ENCODE assay signal across 8 cellular contexts in the genomic region with DNA sequence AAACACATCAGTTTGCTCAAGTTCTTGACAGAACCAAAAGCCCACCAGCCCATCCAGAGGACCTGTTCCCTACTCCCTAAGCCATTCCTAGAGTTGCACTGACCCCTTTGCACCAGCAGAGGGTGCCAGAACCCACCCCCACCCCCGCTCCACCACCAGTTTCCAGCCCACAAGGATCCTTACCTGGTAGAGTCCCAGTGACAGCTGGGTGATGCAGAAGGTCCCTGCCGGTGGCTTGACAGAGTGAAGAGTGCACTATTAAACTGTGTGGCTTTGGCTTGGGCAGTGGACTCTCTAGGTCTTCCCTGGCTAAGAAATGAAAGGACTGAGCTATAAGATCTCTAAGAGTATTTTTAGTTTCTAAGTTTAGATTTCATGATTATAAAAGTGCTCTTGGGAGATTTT.
DNase-seq lines count a peak whose midpoint lies in the region; ATAC-seq, FAIRE-seq and TF ChIP-seq lines count a peak whose summit lies in the region.

No MANE protein-coding gene starts in this region.

- peak; percentile 85 for FAIRE-seq in GM12891 (lab: Jason Lieb, UNC)

- TF ChIP-seq POLR2A in GM12891 (IDR thresholded peaks at IDR 0.05; ENCODE audit: low read depth, low read length): no peak

- ATAC-seq in HG02840 (IDR thresholded peaks at IDR 0.05; ENCODE audit: low FRiP score, unreplicated experiment): no peak
- ATAC-seq in GM21447 (IDR thresholded peaks at IDR 0.05; ENCODE audit: unreplicated experiment): no peak

- DNase-seq in GM12891 (ENCODE audit: insufficient read length, low spot score) (peak; percentile 46), NCI-H1092 (lab: John Stamatoyannopoulos, UW) (peak; percentile 46), T-helper 1 cell (peak; percentile 17 to 58 (median 45)), amygdala (lab: John Stamatoyannopoulos, UW) (peak in 47 of 56 donors; percentile 3 to 70 (median 30)), hippocampal formation (lab: John Stamatoyannopoulos, UW) (peak; percentile 24 to 52)
- DNase-seq in stimulated activated CD4-positive, alpha-beta T cell treated with anti-CD3 and anti-CD28 coated beads, Interleukin-12 subunit alpha, Interleukin-12 subunit beta, amount 100 ng/mL, for 24 hours (ENCODE audit: low read depth in 2 of 2): peak; percentile 24 to 34

TF ChIP-seq in GM12891, 5 proteins besides CTCF, POLR2A, EP300 and RAD21:
- no peak for TF ChIP-seq POLR2AphosphoS5 (IDR thresholded peaks at IDR 0.05; ENCODE audit: low read depth, low read length)
- no peak for TF ChIP-seq POU2F2 (IDR thresholded peaks at IDR 0.05; ENCODE audit: low read depth, low read length)
- TF ChIP-seq TAF1 (IDR thresholded peaks at IDR 0.05; ENCODE audit: low read depth, low read length): no peak
- TF ChIP-seq SPI1 (IDR thresholded peaks at IDR 0.05; ENCODE audit: low read depth, low read length): no peak
- no peak for TF ChIP-seq PAX5 (IDR thresholded peaks at IDR 0.05; ENCODE audit: insufficient read depth, low read length, severe bottlenecking)
